14 cellular contexts compared by ENCODE assay signal in genomic region chr11:126586303-126586627, GRCh38.
A peak's percentile ranks its signal among the peaks of the same experiment; 100 is the strongest.
DNase-seq lines count a peak whose midpoint lies in the region; ATAC-seq and TF ChIP-seq lines count a peak whose summit lies in the region.
"Had no signal": no experiment of that assay in that cellular context is flagged by ENCODE, and none has a peak within 500 bp of the region (broad histone marks: within the 10 kb centered on the region; RNA-seq: fewer than 3 reads in every experiment).

No MANE protein-coding gene starts in this region.

- DNase-seq in adipocyte (ENCODE audit: low read depth) (peak; percentile 12), spleen (peak; percentile 47), HFFc6 (no peak), DMS 273 treated with DMSO at 0.1 percent for 48 hours (lab: John Stamatoyannopoulos, UW) (no peak), D341Med (ENCODE audit: low spot score) (no peak)
- DNase-seq: activated CD8-positive, alpha-beta T cell treated with anti-CD3 and anti-CD28 coated beads, Interleukin-2, amount 10 ng/mL, durations not matched to agents 7 days and 5 days; CD4-positive, alpha-beta memory T cell; NK-92 treated with Interleukin-12 subunit alpha and Interleukin-12 subunit beta, amount 100 ng/mL, for 24 hours had no signal

- H3K36me3 ChIP-seq in HEK293 (ENCODE audit: control insufficient read depth in 2 of 2, insufficient read depth in 1 of 2, low read length in 2 of 2) (no peaks in the 10 kb centered on the region), adipocyte (ENCODE audit: control insufficient read depth, insufficient read depth, low read length, severe bottlenecking) (no peaks in the 10 kb centered on the region), iPS-15b (ENCODE audit: control insufficient read depth, insufficient read depth, low read length) (no peaks in the 10 kb centered on the region), spleen (no peaks in the 10 kb centered on the region)
- H3K36me3 ChIP-seq: ascending aorta, thyroid gland had no signal

- H3K27me3 ChIP-seq in adipocyte (replicated peaks; ENCODE audit: control insufficient read depth, insufficient read depth, low read length) (no peaks in the 10 kb centered on the region), iPS-15b (ENCODE audit: control insufficient read depth, insufficient read depth, low read length) (no peaks in the 10 kb centered on the region), spleen (replicated peaks in 1 of 7) (peaks cover 0 to 9% (median 0%) of the 10 kb centered on the region in 7 donors)
- H3K27me3 ChIP-seq: ascending aorta, dorsolateral prefrontal cortex, thyroid gland had no signal

- no peak overlapping the region for H3K4me3 Mint-ChIP-seq in HFFc6
- H3K4me3 Mint-ChIP-seq: activated CD8-positive, alpha-beta T cell treated with anti-CD3 and anti-CD28 coated beads, Interleukin-2, amount 10 ng/mL, durations not matched to agents 7 days and 5 days; CD4-positive, alpha-beta memory T cell had no signal

- H3K9ac ChIP-seq in adipocyte (ENCODE audit: low read length) (peak overlapping the region; percentile 58), iPS-15b (ENCODE audit: low read depth, low read length) (no peak overlapping the region)

- no peak for TF ChIP-seq POLR2A in spleen (IDR thresholded peaks at IDR 0.05)

- CTCF ChIA-PET in HEK293 (lab: Yijun Ruan, JAX), result interaction anchor here (0.7 to 1.2 kb wide), 4 partner anchors 9 to 101 kb away, joined by 3 to 4 read pairs (median 4); no protein-coding TSS in a partner anchor

- H3K27me3 Mint-ChIP-seq in HFFc6 (ENCODE audit: insufficient read depth), result no peaks in the 10 kb centered on the region; the same call in none of the 2 replicates

- intact Hi-C loops in spleen (cut with DNase I; ENCODE audit: low total_unique reads), result no loop called here

- H3K27ac ChIP-seq in HEK293 (ENCODE audit: extremely low read depth, low read depth, low read length), result peak overlapping the region; percentile 55
- peak overlapping the region in 4 of 8 donors; percentile 9 to 60 (median 37) for H3K27ac ChIP-seq in spleen
- H3K27ac ChIP-seq: ascending aorta had no signal

- H3K9me3 ChIP-seq in HEK293 (ENCODE audit: control insufficient read depth, insufficient read depth, low read depth, low read length), result no peaks in the 10 kb centered on the region
- no peaks in the 10 kb centered on the region for H3K9me3 ChIP-seq in adipocyte (ENCODE audit: control insufficient read depth, low read length)
- H3K9me3 ChIP-seq in iPS-15b (ENCODE audit: control insufficient read depth, insufficient read depth, low read length), result no peaks in the 10 kb centered on the region
- no peaks in the 10 kb centered on the region for H3K9me3 ChIP-seq in spleen
- H3K9me3 ChIP-seq: ascending aorta, thyroid gland had no signal

- POLR2A ChIA-PET in HEK293 (lab: Yijun Ruan, JAX), result interaction anchor here (1.1 kb wide), 2 partner anchors 20 to 231 kb away, joined by 3 read pairs; partner anchors contain the start of gene ST3GAL4

- H3K4me3 ChIP-seq in HEK293 (ENCODE audit: low read depth, low read length) (no peak overlapping the region), adipocyte (ENCODE audit: low read length) (peak overlapping the region; percentile 70), iPS-15b (ENCODE audit: low read depth, low read length) (peak overlapping the region; percentile 16), spleen (peak overlapping the region in 1 of 8 donors; percentile 34)

- H3K4me1 Mint-ChIP-seq in HFFc6 (ENCODE audit: low read depth), result peaks cover 15% of the 10 kb centered on the region

- 35 to 55% (median 47%) methylated on average over 10 of the region's 10 CpGs for WGBS in spleen, 5 donors

- H3K27ac Mint-ChIP-seq in HFFc6, result no peak overlapping the region
- H3K27ac Mint-ChIP-seq: activated CD8-positive, alpha-beta T cell treated with anti-CD3 and anti-CD28 coated beads, Interleukin-2, amount 10 ng/mL, durations not matched to agents 7 days and 5 days; CD4-positive, alpha-beta memory T cell had no signal

- H3K9me3 Mint-ChIP-seq in HFFc6, result no peaks in the 10 kb centered on the region
- H3K9me3 Mint-ChIP-seq: CD4-positive, alpha-beta memory T cell had no signal

- no peaks in the 10 kb centered on the region for H3K36me3 Mint-ChIP-seq in HFFc6 (ENCODE audit: low read depth)
- H3K36me3 Mint-ChIP-seq: CD4-positive, alpha-beta memory T cell had no signal

- ATAC-seq in HG03354 (IDR thresholded peaks at IDR 0.05; ENCODE audit: poor library complexity, severe bottlenecking, unreplicated experiment), result no peak
- ATAC-seq: activated CD8-positive, alpha-beta T cell treated with anti-CD3 and anti-CD28 coated beads, Interleukin-2, amount 10 ng/mL, durations not matched to agents 7 days and 5 days had no signal

- H3K4me1 ChIP-seq in HEK293 (ENCODE audit: control insufficient read depth, insufficient read depth, low read length) (peaks cover 9% of the 10 kb centered on the region), adipocyte (ENCODE audit: control insufficient read depth, insufficient read depth, low read length) (peaks cover 11% of the 10 kb centered on the region), iPS-15b (ENCODE audit: control insufficient read depth, insufficient read depth, low read length) (peaks cover 19% of the 10 kb centered on the region), spleen (peaks cover 0 to 7% (median 0%) of the 10 kb centered on the region in 6 donors)
- H3K4me1 ChIP-seq: ascending aorta had no signal

- TF ChIP-seq CTCF in HEK293 (tag by site-specific recombination; IDR thresholded peaks at IDR 0.05) (no peak), spleen (IDR thresholded peaks at IDR 0.05 in 8 of 11, conservative IDR thresholded peaks at IDR 0.05 in 3 of 11) (no peak), HFFc6 (IDR thresholded peaks at IDR 0.05) (no peak)

TF ChIP-seq in HEK293, 187 proteins besides CTCF, POLR2A, EP300 and RAD21:
- peak; percentile 5; the same call in 1 of the 2 replicates for TF ChIP-seq ZNF610 (tag by site-specific recombination; IDR thresholded peaks at IDR 0.05; ENCODE audit: borderline replicate concordance)
- TF ChIP-seq TSHZ1 (tag by site-specific recombination; IDR thresholded peaks at IDR 0.05; ENCODE audit: borderline replicate concordance), result no peak

Comparison
In these comparisons a context has a peak if more than half of its experiments do, and no peak if none do; other contexts are left out.
1. DNase-seq: peak in adipocyte (single experiment) and spleen (single experiment); none in HFFc6 (single experiment), DMS 273 treated with DMSO at 0.1 percent for 48 hours (single experiment) and D341Med (single experiment).